ENCODE assay signal across 20 cellular contexts in genomic region chr2:121375621-121376159, GRCh38.
DNase-seq lines count a peak whose midpoint lies in the region; ATAC-seq and TF ChIP-seq lines count a peak whose summit lies in the region.
"Had no signal": no experiment of that assay in that cellular context is flagged by ENCODE, and none has a peak within 500 bp of the region (broad histone marks: within the 10 kb centered on the region; RNA-seq: fewer than 3 reads in every experiment).

No MANE protein-coding gene starts in this region.

- no peak overlapping the region for H2BK120ac ChIP-seq in mesenchymal stem cell (ENCODE audit: low read depth, low read length)

- DNase-seq in SK-N-SH (no peak), chondrocyte (ENCODE audit: low spot score) (no peak), mesenchymal stem cell (peak; percentile 59), NCI-H82 (lab: John Stamatoyannopoulos, UW) (no peak), posterior vena cava (ENCODE audit: low spot score) (no peak)
- DNase-seq: CD8-positive, alpha-beta memory T cell; DMS 273 treated with DMSO at 0.1 percent for 48 hours; Karpas-422; MG63; NCI-H1092; NCI-H146; NCI-H2081; NCI-H774; PC-9; SJCRH30 had no signal

- H3K9me3 ChIP-seq in SK-N-SH (no peaks in the 10 kb centered on the region), mesenchymal stem cell (ENCODE audit: control insufficient read depth, low read length) (no peaks in the 10 kb centered on the region)
- H3K9me3 ChIP-seq: MG63, SJCRH30 had no signal

- no peaks in the 10 kb centered on the region for H3K9me2 ChIP-seq in SK-N-SH

- H3K27me3 ChIP-seq in SK-N-SH (ENCODE audit: insufficient read depth), result no peaks in the 10 kb centered on the region
- no peaks in the 10 kb centered on the region for H3K27me3 ChIP-seq in mesenchymal stem cell (ENCODE audit: control insufficient read depth in 1 of 2, insufficient read depth in 1 of 2, low read length in 2 of 2)
- H3K27me3 ChIP-seq: BLaER1 treated with 17β-estradiol and CSF1 and Interleukin-3, amounts not matched to agents 10 nM and 100 nM; MG63; SJCRH30 had no signal

- intact Hi-C loops in posterior vena cava (cut with DNase I), result no loop called here

- H3K4me2 ChIP-seq in SK-N-SH (no peak overlapping the region), mesenchymal stem cell (ENCODE audit: low read length, poor library complexity, severe bottlenecking) (no peak overlapping the region)
- H3K4me2 ChIP-seq: BLaER1 treated with 17β-estradiol and CSF1 and Interleukin-3, amounts not matched to agents 10 nM and 100 nM; PC-9 had no signal

- no peak for TF ChIP-seq RAD21 in SK-N-SH (IDR thresholded peaks at IDR 0.05; ENCODE audit: low read length)

- no peak overlapping the region for H4K8ac ChIP-seq in mesenchymal stem cell (ENCODE audit: low read length)

- no peak overlapping the region for H3K4me3 Mint-ChIP-seq in chondrocyte (ENCODE audit: unreplicated experiment)
- H3K4me3 Mint-ChIP-seq: CD8-positive, alpha-beta memory T cell had no signal

- H3K4ac ChIP-seq in mesenchymal stem cell (ENCODE audit: low read depth in 1 of 2, low read length in 2 of 2), result no peak overlapping the region

- POLR2A ChIA-PET in SK-N-SH (lab: Yijun Ruan, JAX), result no interaction called here

- no peaks in the 10 kb centered on the region for H3K9me3 Mint-ChIP-seq in chondrocyte (ENCODE audit: low read depth)
- H3K9me3 Mint-ChIP-seq: CD8-positive, alpha-beta memory T cell had no signal

- H3K27ac ChIP-seq in SK-N-SH (ENCODE audit: low read depth in 2 of 2, low read length in 1 of 2), result no peak overlapping the region
- H3K27ac ChIP-seq in mesenchymal stem cell (ENCODE audit: low read length, poor library complexity, severe bottlenecking), result no peak overlapping the region
- H3K27ac ChIP-seq: 22Rv1; BLaER1 treated with 17β-estradiol and CSF1 and Interleukin-3, amounts not matched to agents 10 nM and 100 nM; PC-9; SJCRH30 had no signal

- H2BK12ac ChIP-seq in mesenchymal stem cell (ENCODE audit: low read length in 2 of 2), result no peak overlapping the region

- H3K23ac ChIP-seq in mesenchymal stem cell (ENCODE audit: low read length in 2 of 2), result no peak overlapping the region

- H3K27me3 Mint-ChIP-seq in chondrocyte (ENCODE audit: low read depth), result no peaks in the 10 kb centered on the region

- H3K36me3 ChIP-seq in SK-N-SH (replicated peaks in 1 of 2; ENCODE audit: control insufficient read depth in 1 of 2, insufficient read depth in 2 of 2, low read length in 1 of 2), result peaks cover 50 to 57% of the 10 kb centered on the region in 2 experiments
- H3K36me3 ChIP-seq in mesenchymal stem cell (ENCODE audit: control insufficient read depth in 1 of 2, insufficient read depth in 2 of 2, low read depth in 1 of 2, low read length in 2 of 2), result peaks cover 29 to 56% of the 10 kb centered on the region in 2 experiments

- TF ChIP-seq CTCF in SK-N-SH (IDR thresholded peaks at IDR 0.05) (no peak), chondrocyte (IDR thresholded peaks at IDR 0.05) (no peak)

- peaks cover 5% of the 10 kb centered on the region for H3K79me1 ChIP-seq in mesenchymal stem cell (replicated peaks; ENCODE audit: low read length, poor library complexity, severe bottlenecking)

- H3K9ac ChIP-seq in SK-N-SH (no peak overlapping the region), mesenchymal stem cell (ENCODE audit: low read length) (no peak overlapping the region)
- H3K9ac ChIP-seq: BLaER1 treated with 17β-estradiol and CSF1 and Interleukin-3, amounts not matched to agents 10 nM and 100 nM had no signal

- ATAC-seq in SK-N-SH treated with all-trans-retinoic acid at 6 μM for 48 hours (no peak), HG03439 (IDR thresholded peaks at IDR 0.05; ENCODE audit: unreplicated experiment) (no peak), GM21529 (IDR thresholded peaks at IDR 0.05; ENCODE audit: unreplicated experiment) (no peak)

- H3F3A ChIP-seq in SK-N-SH (replicated peaks; ENCODE audit: insufficient read depth), result no peaks in the 10 kb centered on the region

- no peak overlapping the region for H3K14ac ChIP-seq in mesenchymal stem cell (ENCODE audit: low read length in 2 of 2)

- H3K4me1 Mint-ChIP-seq in chondrocyte (ENCODE audit: low read depth), result peaks cover 23% of the 10 kb centered on the region
- H3K4me1 Mint-ChIP-seq: CD8-positive, alpha-beta memory T cell had no signal

- WGBS in SK-N-SH (ENCODE audit: low lambda C conversion rate), result 99% methylated on average over 2 of the region's 3 CpGs
- 72% methylated on average over 3 of the region's 3 CpGs for WGBS in mesenchymal stem cell

- peak overlapping the region; percentile 14 for H3K27ac Mint-ChIP-seq in chondrocyte (ENCODE audit: unreplicated experiment)

- CTCF ChIA-PET in SK-N-SH (lab: Yijun Ruan, JAX), result interaction anchor here (0.9 kb wide), 1 partner anchor 26 kb away, joined by 4 read pairs; no protein-coding TSS in a partner anchor

- H2BK15ac ChIP-seq in mesenchymal stem cell (ENCODE audit: low read depth, poor library complexity, severe bottlenecking), result no peak overlapping the region

- H3K79me2 ChIP-seq in SK-N-SH (ENCODE audit: insufficient read depth), result no peaks in the 10 kb centered on the region

- TF ChIP-seq EP300 in SK-N-SH (IDR thresholded peaks at IDR 0.05; ENCODE audit: borderline replicate concordance in 1 of 2, low read depth in 1 of 2, low read length in 1 of 2), result no peak

- no peak overlapping the region for H3K18ac ChIP-seq in mesenchymal stem cell (ENCODE audit: low read depth in 1 of 2, low read length in 2 of 2)

- no peaks in the 10 kb centered on the region for H4K20me1 ChIP-seq in SK-N-SH (ENCODE audit: insufficient read depth)

- H3K4me3 ChIP-seq in SK-N-SH (ENCODE audit: low read depth in 2 of 2, low read length in 1 of 2) (no peak overlapping the region), mesenchymal stem cell (ENCODE audit: insufficient read depth in 1 of 2, low read depth in 1 of 2, low read length in 2 of 2) (no peak overlapping the region)
- H3K4me3 ChIP-seq: BLaER1 treated with 17β-estradiol and CSF1 and Interleukin-3, amounts not matched to agents 10 nM and 100 nM; MG63; PC-9; SJCRH30 had no signal

- no peak overlapping the region for H4K91ac ChIP-seq in mesenchymal stem cell (ENCODE audit: low read length)

- no peak overlapping the region for H2BK5ac ChIP-seq in mesenchymal stem cell (ENCODE audit: low read depth, low read length, poor library complexity, severe bottlenecking)

- H3K36me3 Mint-ChIP-seq in chondrocyte (ENCODE audit: low read depth), result peaks cover 33% of the 10 kb centered on the region

- no peak overlapping the region for H2AK5ac ChIP-seq in mesenchymal stem cell (ENCODE audit: low read length, severe bottlenecking)

- H3K4me1 ChIP-seq in SK-N-SH (ENCODE audit: control insufficient read depth in 1 of 2, insufficient read depth in 2 of 2, low read depth in 1 of 2, low read length in 1 of 2) (no peaks in the 10 kb centered on the region; a peak in 1 of 4 replicates), mesenchymal stem cell (ENCODE audit: control insufficient read depth, insufficient read depth, low read depth, low read length) (peaks cover 2% of the 10 kb centered on the region)
- H3K4me1 ChIP-seq: BLaER1 treated with 17β-estradiol and CSF1 and Interleukin-3, amounts not matched to agents 10 nM and 100 nM; SJCRH30 had no signal

- H2AFZ ChIP-seq in SK-N-SH (ENCODE audit: low read depth), result no peak overlapping the region
- H2AFZ ChIP-seq in mesenchymal stem cell (ENCODE audit: low read depth, low read length), result no peak overlapping the region
- H2AFZ ChIP-seq: PC-9 had no signal

TF ChIP-seq in SK-N-SH treated with all-trans-retinoic acid at 6 μM for 48 hours, 23 proteins besides CTCF, POLR2A, EP300 and RAD21:
- no peak for TF ChIP-seq TOX (CRISPR knock-in tag; IDR thresholded peaks at IDR 0.05; ENCODE audit: borderline replicate concordance)
- no peak for TF ChIP-seq ZC3H10 (CRISPR knock-in tag; IDR thresholded peaks at IDR 0.05)
- no peak for TF ChIP-seq ZFP30 (CRISPR knock-in tag; IDR thresholded peaks at IDR 0.05)
- no peak for TF ChIP-seq SNAI2 (CRISPR knock-in tag; IDR thresholded peaks at IDR 0.05)
- no peak for TF ChIP-seq BACH2 (CRISPR knock-in tag; IDR thresholded peaks at IDR 0.05; ENCODE audit: borderline replicate concordance)
- peak; percentile 95 for TF ChIP-seq ISL1 (CRISPR knock-in tag; IDR thresholded peaks at IDR 0.05)
- no peak for TF ChIP-seq ARNTL (CRISPR knock-in tag; IDR thresholded peaks at IDR 0.05; ENCODE audit: borderline replicate concordance, low read depth)

TF ChIP-seq in SK-N-SH, 30 proteins besides CTCF, POLR2A, EP300 and RAD21:
- TF ChIP-seq FOXJ3 (CRISPR knock-in tag; IDR thresholded peaks at IDR 0.05) (no peak), RXRA (IDR thresholded peaks at IDR 0.05; ENCODE audit: borderline replicate concordance, low read depth) (no peak), YY1 (IDR thresholded peaks at IDR 0.05; ENCODE audit: low read depth) (no peak), ELF1 (IDR thresholded peaks at IDR 0.05) (no peak)
- TF ChIP-seq, protein P1, sequence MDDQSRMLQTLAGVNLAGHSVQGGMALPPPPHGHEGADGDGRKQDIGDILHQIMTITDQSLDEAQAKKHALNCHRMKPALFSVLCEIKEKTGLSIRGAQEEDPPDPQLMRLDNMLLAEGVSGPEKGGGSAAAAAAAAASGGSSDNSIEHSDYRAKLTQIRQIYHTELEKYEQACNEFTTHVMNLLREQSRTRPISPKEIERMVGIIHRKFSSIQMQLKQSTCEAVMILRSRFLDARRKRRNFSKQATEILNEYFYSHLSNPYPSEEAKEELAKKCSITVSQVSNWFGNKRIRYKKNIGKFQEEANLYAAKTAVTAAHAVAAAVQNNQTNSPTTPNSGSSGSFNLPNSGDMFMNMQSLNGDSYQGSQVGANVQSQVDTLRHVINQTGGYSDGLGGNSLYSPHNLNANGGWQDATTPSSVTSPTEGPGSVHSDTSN (IDR thresholded peaks at IDR 0.05), result no peak
